Comparison of ENCODE assay signal across 9 cellular contexts in genomic region chr3:16476636-16477035, GRCh38. TPM values are rescaled to one million over a fixed set of nuclear protein-coding genes. Genes with fewer than 3 reads are reported as not detected.
DNase-seq lines count a peak whose midpoint lies in the region; ATAC-seq and TF ChIP-seq lines count a peak whose summit lies in the region.
"Had no signal": no experiment of that assay in that cellular context is flagged by ENCODE, and none has a peak within 500 bp of the region (broad histone marks: within the 10 kb centered on the region; RNA-seq: fewer than 3 reads in every experiment).

No MANE protein-coding gene starts in this region.

- H3K27me3 Mint-ChIP-seq in activated CD8-positive, alpha-beta T cell treated with anti-CD3 and anti-CD28 coated beads for 36 hours: no peaks in the 10 kb centered on the region
- H3K27me3 Mint-ChIP-seq in mesothelial cell of epicardium (ENCODE audit: low read depth): no peaks in the 10 kb centered on the region

- H3K27me3 ChIP-seq in MM.1S (replicated peaks; ENCODE audit: insufficient read depth, low read length): no peaks in the 10 kb centered on the region
- H3K27me3 ChIP-seq in spleen (replicated peaks in 1 of 7): no peaks in the 10 kb centered on the region

- H3K4me1 Mint-ChIP-seq in activated CD8-positive, alpha-beta T cell treated with anti-CD3 and anti-CD28 coated beads for 36 hours (ENCODE audit: low read depth): peaks cover 65% of the 10 kb centered on the region
- H3K4me1 Mint-ChIP-seq in mesothelial cell of epicardium: peaks cover 42% of the 10 kb centered on the region

- peak; percentile 29 for ATAC-seq in activated CD8-positive, alpha-beta T cell treated with anti-CD3 and anti-CD28 coated beads for 36 hours

- H3K27ac Mint-ChIP-seq in activated CD8-positive, alpha-beta T cell treated with anti-CD3 and anti-CD28 coated beads for 36 hours: peak overlapping the region; percentile 50
- H3K27ac Mint-ChIP-seq in mesothelial cell of epicardium: peak overlapping the region; percentile 63

- H3K27ac ChIP-seq in MM.1S (ENCODE audit: low read length) (no peak overlapping the region), spleen (peak overlapping the region in 2 of 8 donors; percentile 32 to 37)

- H3K9me3 Mint-ChIP-seq in activated CD8-positive, alpha-beta T cell treated with anti-CD3 and anti-CD28 coated beads for 36 hours: peaks cover 2% of the 10 kb centered on the region
- peaks cover 4% of the 10 kb centered on the region for H3K9me3 Mint-ChIP-seq in mesothelial cell of epicardium

- CTCF ChIA-PET in activated CD8-positive, alpha-beta T cell treated with anti-CD3 and anti-CD28 coated beads for 36 hours (lab: Charles Lee): interaction anchor here (0.6 kb wide), 1 partner anchor 387 kb away, joined by 3 read pairs; no protein-coding TSS in a partner anchor

- no peaks in the 10 kb centered on the region for H3K9me3 ChIP-seq in MM.1S (replicated peaks; ENCODE audit: insufficient read depth, low read length)
- peaks cover 0 to 2% (median 0%) of the 10 kb centered on the region in 8 donors for H3K9me3 ChIP-seq in spleen

- H3K9ac ChIP-seq in MM.1S (ENCODE audit: low read length): no peak overlapping the region

- TF ChIP-seq POLR2A in spleen (IDR thresholded peaks at IDR 0.05): no peak

- H3K36me3 ChIP-seq in MM.1S (replicated peaks; ENCODE audit: insufficient read depth, low read length): no peaks in the 10 kb centered on the region
- H3K36me3 ChIP-seq in spleen: peaks cover 0 to 27% (median 2%) of the 10 kb centered on the region in 6 donors

- no peak overlapping the region for H2AFZ ChIP-seq in MM.1S (ENCODE audit: low read length)

- H3F3A ChIP-seq in MM.1S (ENCODE audit: insufficient read depth, low read length): no peaks in the 10 kb centered on the region

- H4K20me1 ChIP-seq in MM.1S (ENCODE audit: insufficient read depth, low read length): no peaks in the 10 kb centered on the region

- POLR2A ChIA-PET in activated CD8-positive, alpha-beta T cell treated with anti-CD3 and anti-CD28 coated beads for 36 hours (lab: Charles Lee): interaction anchor here (0.7 to 1.4 kb wide), 4 partner anchors 34 to 99 kb away, joined by 3 to 4 read pairs (median 4); no protein-coding TSS in a partner anchor

- no peak overlapping the region for H3K4me2 ChIP-seq in MM.1S (ENCODE audit: low read depth, low read length)

- DNase-seq in DMS79 (lab: John Stamatoyannopoulos, UW) (peak; percentile 6), HCEC 1CT (peak; percentile 96), mesothelial cell of epicardium (ENCODE audit: low spot score in 2 of 2, unreplicated experiment in 2 of 2) (no peak), MM.1S (no peak), spleen (no peak), NCI-H146 (lab: John Stamatoyannopoulos, UW) (no peak), NCI-H1105 treated with DMSO at 0.1 percent for 48 hours (lab: John Stamatoyannopoulos, UW) (no peak)
- no peak for DNase-seq in activated CD8-positive, alpha-beta T cell treated with anti-CD3 and anti-CD28 coated beads for 36 hours
- DNase-seq: hippocampal formation had no signal

- intact Hi-C loops in activated CD8-positive, alpha-beta T cell treated with anti-CD3 and anti-CD28 coated beads for 36 hours (cut with micrococcal nuclease): no loop called here
- intact Hi-C loops in spleen (cut with DNase I; ENCODE audit: low total_unique reads): no loop called here

- H3K4me1 ChIP-seq in MM.1S (ENCODE audit: low read length) (peaks cover 4% of the 10 kb centered on the region; the same call in 1 of the 2 replicates), spleen (peaks cover 3 to 87% (median 27%) of the 10 kb centered on the region in 6 donors)

- peaks cover 95% of the 10 kb centered on the region for H3K36me3 Mint-ChIP-seq in activated CD8-positive, alpha-beta T cell treated with anti-CD3 and anti-CD28 coated beads for 36 hours (ENCODE audit: low read depth)
- H3K36me3 Mint-ChIP-seq in mesothelial cell of epicardium: peaks cover 4% of the 10 kb centered on the region

- H3K4me3 ChIP-seq in MM.1S (ENCODE audit: low read length) (no peak overlapping the region), spleen (no peak overlapping the region)

- no peak for TF ChIP-seq CTCF in activated CD8-positive, alpha-beta T cell treated with anti-CD3 and anti-CD28 coated beads for 36 hours (IDR thresholded peaks at IDR 0.05)
- no peak for TF ChIP-seq CTCF in mesothelial cell of epicardium (IDR thresholded peaks at IDR 0.05; ENCODE audit: unreplicated experiment)
- no peak for TF ChIP-seq CTCF in MM.1S (IDR thresholded peaks at IDR 0.05; ENCODE audit: low read length)
- no peak for TF ChIP-seq CTCF in spleen (IDR thresholded peaks at IDR 0.05 in 8 of 11, conservative IDR thresholded peaks at IDR 0.05 in 3 of 11)

- H3K4me3 Mint-ChIP-seq in activated CD8-positive, alpha-beta T cell treated with anti-CD3 and anti-CD28 coated beads for 36 hours: no peak overlapping the region
- H3K4me3 Mint-ChIP-seq in mesothelial cell of epicardium: no peak overlapping the region

- H3K9me2 ChIP-seq in MM.1S (replicated peaks; ENCODE audit: insufficient read depth, low read length): no peaks in the 10 kb centered on the region

- H3K79me2 ChIP-seq in MM.1S (ENCODE audit: low read length): no peaks in the 10 kb centered on the region

- WGBS in spleen, 5 donors: 43 to 51% (median 49%) methylated on average over 5 of the region's 5 CpGs

RNA-seq across cellular contexts. Expression of gene RFTN1, which starts 36.9 kb away (rescaled TPM):
- 100 to 1,000 TPM; 113 to 125 TPM for total RNA-seq in activated CD8-positive, alpha-beta T cell treated with anti-CD3 and anti-CD28 coated beads for 36 hours
- total RNA-seq in mesothelial cell of epicardium: 10.0 to 11.0 TPM (median 10.2 TPM) in 3 replicates
- total RNA-seq in spleen: 100 to 1,000 TPM in 1 of 7 donors, 10 to 100 TPM in 6; 57.0 to 106 (median 82.2) TPM
- 10 to 100 TPM; 30.4 to 58.2 (median 38.0) TPM for polyA plus RNA-seq in spleen

Comparison
In these comparisons a context has a peak if more than half of its experiments do, and no peak if none do; other contexts are left out.
1. DNase-seq: peak in DMS79 (single experiment) and HCEC 1CT (single experiment); none in activated CD8-positive, alpha-beta T cell treated with anti-CD3 and anti-CD28 coated beads for 36 hours (single experiment), mesothelial cell of epicardium (0 of 2), MM.1S (single experiment), spleen (single experiment), NCI-H146 (single experiment) and NCI-H1105 treated with DMSO at 0.1 percent for 48 hours (single experiment).